ENCODE assay signal across 15 cellular contexts in the genomic region with DNA sequence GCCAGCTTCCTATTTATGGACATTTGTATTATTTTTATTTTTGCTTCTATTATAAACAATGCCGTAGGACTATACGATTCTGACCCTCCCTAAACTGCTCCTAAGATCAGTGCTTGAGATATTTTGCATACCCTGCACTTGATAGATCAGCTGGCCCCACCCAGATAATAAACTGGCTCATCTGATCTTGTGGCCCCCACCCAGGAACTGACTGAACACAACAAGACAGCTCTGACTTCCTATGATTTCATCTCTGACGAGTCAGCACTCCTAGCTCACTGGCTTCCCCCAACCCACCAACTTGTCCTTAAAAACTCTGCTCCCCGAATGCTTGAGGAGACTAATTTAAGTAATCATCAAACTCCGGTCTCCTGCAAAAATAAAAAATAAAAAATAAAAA. TPM values are rescaled to one million over a fixed set of nuclear protein-coding genes. Genes with fewer than 3 reads are reported as not detected.
"Had no signal": no experiment of that assay in that cellular context is flagged by ENCODE, and none has a peak within 500 bp of the region (broad histone marks: within the 10 kb centered on the region; RNA-seq: fewer than 3 reads in every experiment).

No MANE protein-coding gene starts in this region.

- H3K4me3 ChIP-seq: ascending aorta, lower lobe of right lung, upper lobe of right lung had no signal

- H3K4me1 Mint-ChIP-seq: activated naive CD4-positive, alpha-beta T cell treated with anti-CD3 and anti-CD28 coated beads, Interleukin-2, amount 50 U/mL, for 24 hours; natural killer cell had no signal

- H3K4me3 Mint-ChIP-seq: activated naive CD4-positive, alpha-beta T cell treated with anti-CD3 and anti-CD28 coated beads, Interleukin-2, amount 50 U/mL, for 24 hours; natural killer cell had no signal

- H3K36me3 Mint-ChIP-seq: activated naive CD4-positive, alpha-beta T cell treated with anti-CD3 and anti-CD28 coated beads, Interleukin-2, amount 50 U/mL, for 24 hours; natural killer cell had no signal

- H3K4me1 ChIP-seq: ascending aorta, lower lobe of right lung, upper lobe of right lung had no signal

- ATAC-seq: activated CD4-positive, CD25-positive, alpha-beta regulatory T cell treated with anti-CD3 and anti-CD28 coated beads, Interleukin-2, amount 50 U/mL, for 24 hours; lower lobe of right lung; natural killer cell; upper lobe of right lung had no signal

- H3K27ac Mint-ChIP-seq: activated naive CD4-positive, alpha-beta T cell treated with anti-CD3 and anti-CD28 coated beads, Interleukin-2, amount 50 U/mL, for 24 hours; natural killer cell had no signal

- H3K9me3 ChIP-seq: ascending aorta, lower lobe of right lung, upper lobe of right lung had no signal

- H3K9me3 Mint-ChIP-seq: activated naive CD4-positive, alpha-beta T cell treated with anti-CD3 and anti-CD28 coated beads, Interleukin-2, amount 50 U/mL, for 24 hours; natural killer cell had no signal

- H3K27ac ChIP-seq: ascending aorta, lower lobe of right lung, upper lobe of right lung had no signal

- H3K27me3 ChIP-seq: ascending aorta had no signal

- DNase-seq: activated gamma-delta T cell; cerebellar nuclear complex; effector CD4-positive, alpha-beta T cell; glutamatergic neuron; hippocampal formation; lower lobe of right lung; natural killer cell; retina; stimulated activated naive CD4-positive, alpha-beta T cell; upper lobe of right lung had no signal

- FAIRE-seq: islet of Langerhans had no signal

- H3K36me3 ChIP-seq: ascending aorta, lower lobe of right lung, upper lobe of right lung had no signal

RNA-seq across cellular contexts. Expression of gene TFAP2A, which starts 34.9 kb away (rescaled TPM):
- total RNA-seq: activated CD8-positive, alpha-beta memory T cell treated with anti-CD3 and anti-CD28 coated beads for 36 hours; natural killer cell had no signal
